In genomic region chr7:18693401-18693800, GRCh38 we compare ENCODE assay signal across 8 cellular contexts.
A peak's percentile ranks its signal among the peaks of the same experiment; 100 is the strongest.
DNase-seq lines count a peak whose midpoint lies in the region; ATAC-seq, FAIRE-seq and TF ChIP-seq lines count a peak whose summit lies in the region.

No MANE protein-coding gene starts in this region.

- no peak overlapping the region for H3K27ac Mint-ChIP-seq in neural crest cell (ENCODE audit: unreplicated experiment)
- H3K27ac Mint-ChIP-seq in activated T-helper 1 cell treated with anti-CD3 and anti-CD28 coated beads, Interleukin-12 subunit alpha, Interleukin-12 subunit beta, Interleukin-2, Interleukin-4 antibody, amounts not matched to agents 30 ng/mL and 10 ng/mL and 1 ng/mL, durations not matched to agents 14 hours and 24 hours and 36 hours: no peak overlapping the region

- FAIRE-seq in endometrium (lab: Jason Lieb, UNC): peak; percentile 23

- intact Hi-C loops in activated T-helper 1 cell treated with anti-CD3 and anti-CD28 coated beads, Interleukin-12 subunit alpha, Interleukin-12 subunit beta, Interleukin-2, Interleukin-4 antibody, amounts not matched to agents 30 ng/mL and 10 ng/mL and 1 ng/mL, durations not matched to agents 14 hours and 24 hours and 36 hours (cut with micrococcal nuclease): loop anchor here (1.0 kb wide), 1 partner anchor 972 kb away; no protein-coding TSS in a partner anchor

- no peaks in the 10 kb centered on the region for H3K27me3 Mint-ChIP-seq in neural crest cell (ENCODE audit: low read depth)
- no peaks in the 10 kb centered on the region for H3K27me3 Mint-ChIP-seq in activated T-helper 1 cell treated with anti-CD3 and anti-CD28 coated beads, Interleukin-12 subunit alpha, Interleukin-12 subunit beta, Interleukin-2, Interleukin-4 antibody, amounts not matched to agents 30 ng/mL and 10 ng/mL and 1 ng/mL, durations not matched to agents 14 hours and 24 hours and 36 hours (ENCODE audit: insufficient read depth)

- peaks cover 41% of the 10 kb centered on the region for H3K4me1 Mint-ChIP-seq in neural crest cell
- no peaks in the 10 kb centered on the region for H3K4me1 Mint-ChIP-seq in activated T-helper 1 cell treated with anti-CD3 and anti-CD28 coated beads, Interleukin-12 subunit alpha, Interleukin-12 subunit beta, Interleukin-2, Interleukin-4 antibody, amounts not matched to agents 30 ng/mL and 10 ng/mL and 1 ng/mL, durations not matched to agents 14 hours and 24 hours and 36 hours (ENCODE audit: low read depth)

- in situ Hi-C loops in GM13977 (cut with MboI; ENCODE audit: low pct_unique_long_range_greater_than_20kb, low sequenced_read_pairs, unreplicated experiment): no loop called here

- peak; percentile 65 for TF ChIP-seq CTCF in neural crest cell (conservative IDR thresholded peaks at IDR 0.05)
- no peak for TF ChIP-seq CTCF in GM13977 (IDR thresholded peaks at IDR 0.05; ENCODE audit: extremely low read depth, insufficient read depth, missing control alignments)

- H3K36me3 Mint-ChIP-seq in neural crest cell (ENCODE audit: low read depth): peaks cover 3% of the 10 kb centered on the region
- no peaks in the 10 kb centered on the region for H3K36me3 Mint-ChIP-seq in activated T-helper 1 cell treated with anti-CD3 and anti-CD28 coated beads, Interleukin-12 subunit alpha, Interleukin-12 subunit beta, Interleukin-2, Interleukin-4 antibody, amounts not matched to agents 30 ng/mL and 10 ng/mL and 1 ng/mL, durations not matched to agents 14 hours and 24 hours and 36 hours (ENCODE audit: low read depth)

- no peak overlapping the region for H3K4me3 Mint-ChIP-seq in neural crest cell
- no peak overlapping the region for H3K4me3 Mint-ChIP-seq in activated T-helper 1 cell treated with anti-CD3 and anti-CD28 coated beads, Interleukin-12 subunit alpha, Interleukin-12 subunit beta, Interleukin-2, Interleukin-4 antibody, amounts not matched to agents 30 ng/mL and 10 ng/mL and 1 ng/mL, durations not matched to agents 14 hours and 24 hours and 36 hours

- ATAC-seq in GM19455 (IDR thresholded peaks at IDR 0.05; ENCODE audit: unreplicated experiment): no peak

- H3K9me3 Mint-ChIP-seq in neural crest cell: no peaks in the 10 kb centered on the region
- peaks cover 4% of the 10 kb centered on the region for H3K9me3 Mint-ChIP-seq in activated T-helper 1 cell treated with anti-CD3 and anti-CD28 coated beads, Interleukin-12 subunit alpha, Interleukin-12 subunit beta, Interleukin-2, Interleukin-4 antibody, amounts not matched to agents 30 ng/mL and 10 ng/mL and 1 ng/mL, durations not matched to agents 14 hours and 24 hours and 36 hours

- DNase-seq in GM03348 (ENCODE audit: low spot score): peak; percentile 74
- peak; percentile 14 to 61 for DNase-seq in NCI-H524 (lab: John Stamatoyannopoulos, UW)
- DNase-seq in neural crest cell (ENCODE audit: low read depth, low spot score): no peak
- no peak for DNase-seq in GM13977 (ENCODE audit: low spot score)
- no peak for DNase-seq in activated CD4-positive, alpha-beta T cell treated with anti-CD3 and anti-CD28 coated beads, Interleukin-2, amount 50 U/mL, for 4 hours
- no peak for DNase-seq in activated T-helper 1 cell treated with anti-CD3 and anti-CD28 coated beads, Interleukin-12 subunit alpha, Interleukin-12 subunit beta, Interleukin-2, Interleukin-4 antibody, amounts not matched to agents 30 ng/mL and 10 ng/mL and 1 ng/mL, durations not matched to agents 14 hours and 24 hours and 36 hours (ENCODE audit: low spot score)

Comparison
In these comparisons a context has a peak if more than half of its experiments do, and no peak if none do; other contexts are left out.
1. DNase-seq: peak in GM03348 (single experiment) and NCI-H524 (2 of 2); none in neural crest cell (single experiment), GM13977 (single experiment), activated CD4-positive, alpha-beta T cell treated with anti-CD3 and anti-CD28 coated beads, Interleukin-2, amount 50 U/mL, for 4 hours (0 of 2) and activated T-helper 1 cell treated with anti-CD3 and anti-CD28 coated beads, Interleukin-12 subunit alpha, Interleukin-12 subunit beta, Interleukin-2, Interleukin-4 antibody, amounts not matched to agents 30 ng/mL and 10 ng/mL and 1 ng/mL, durations not matched to agents 14 hours and 24 hours and 36 hours (single experiment).